In genomic region chr2:236977999-236978398, GRCh38 we compare ENCODE assay signal across 30 cellular contexts.
"Had no signal": no experiment of that assay in that cellular context is flagged by ENCODE, and none has a peak within 500 bp of the region (broad histone marks: within the 10 kb centered on the region; RNA-seq: fewer than 3 reads in every experiment).

No MANE protein-coding gene starts in this region.

- H3K4me1 Mint-ChIP-seq: activated CD4-positive, alpha-beta memory T cell treated with anti-CD3 and anti-CD28 coated beads, Interleukin-2, amount 10 ng/mL, durations not matched to agents 7 days and 5 days; activated CD8-positive, alpha-beta memory T cell treated with anti-CD3 and anti-CD28 coated beads, Interleukin-2, amount 10 ng/mL, durations not matched to agents 7 days and 5 days; activated naive CD8-positive, alpha-beta T cell treated with anti-CD3 and anti-CD28 coated beads for 36 hours; activated T-helper 17 cell treated with anti-CD3 and anti-CD28 coated beads, Interleukin-2, amount 50 U/mL, for 72 hours had no signal

- H3K27ac ChIP-seq: brain microvascular endothelial cell, Peyer's patch, WERI-Rb-1 had no signal

- H3K4me3 ChIP-seq: Peyer's patch had no signal

- ATAC-seq: activated CD8-positive, alpha-beta memory T cell treated with anti-CD3 and anti-CD28 coated beads, Interleukin-2, amount 10 ng/mL, durations not matched to agents 7 days and 5 days; activated T-cell treated with anti-CD3 and anti-CD28 coated beads, Interleukin-2, amount 50 U/mL, for 72 hours; activated T-helper 17 cell treated with anti-CD3 and anti-CD28 coated beads, Interleukin-2, amount 50 U/mL, for 72 hours; PC-3 had no signal

- H3K27me3 Mint-ChIP-seq: activated naive CD8-positive, alpha-beta T cell treated with anti-CD3 and anti-CD28 coated beads for 36 hours had no signal

- H3K9me3 Mint-ChIP-seq: activated CD4-positive, alpha-beta memory T cell treated with anti-CD3 and anti-CD28 coated beads, Interleukin-2, amount 10 ng/mL, durations not matched to agents 7 days and 5 days; activated naive CD8-positive, alpha-beta T cell treated with anti-CD3 and anti-CD28 coated beads for 36 hours had no signal

- H3K27ac Mint-ChIP-seq: activated CD4-positive, alpha-beta memory T cell treated with anti-CD3 and anti-CD28 coated beads, Interleukin-2, amount 10 ng/mL, durations not matched to agents 7 days and 5 days; activated CD8-positive, alpha-beta memory T cell treated with anti-CD3 and anti-CD28 coated beads, Interleukin-2, amount 10 ng/mL, durations not matched to agents 7 days and 5 days; activated naive CD8-positive, alpha-beta T cell treated with anti-CD3 and anti-CD28 coated beads for 36 hours; activated T-cell treated with anti-CD3 and anti-CD28 coated beads, Interleukin-2, amount 50 U/mL, for 72 hours; activated T-helper 17 cell treated with anti-CD3 and anti-CD28 coated beads, Interleukin-2, amount 50 U/mL, for 72 hours had no signal

- H3K9me3 ChIP-seq: Peyer's patch had no signal

- DNase-seq: activated CD4-positive, alpha-beta memory T cell treated with anti-CD3 and anti-CD28 coated beads, Interleukin-2, amount 10 ng/mL, durations not matched to agents 7 days and 5 days; activated CD4-positive, alpha-beta T cell treated with anti-CD3 and anti-CD28 coated beads for 1 hour; activated CD4-positive, alpha-beta T cell treated with anti-CD3 and anti-CD28 coated beads for 48 hours; activated CD4-positive, CD25-positive, alpha-beta regulatory T cell; activated CD8-positive, alpha-beta memory T cell treated with anti-CD3 and anti-CD28 coated beads, Interleukin-2, amount 10 ng/mL, durations not matched to agents 7 days and 5 days; activated effector memory CD4-positive, alpha-beta T cell treated with anti-CD3 and anti-CD28 coated beads, Interleukin-2, amount 50 U/mL, for 16 hours; activated naive CD4-positive, alpha-beta T cell; activated naive CD4-positive, alpha-beta T cell treated with anti-CD3 and anti-CD28 coated beads, Interleukin-2, amount 50 U/mL, for 16 hours; activated naive CD8-positive, alpha-beta T cell treated with anti-CD3 and anti-CD28 coated beads for 36 hours; activated T-cell treated with anti-CD3 and anti-CD28 coated beads, Interleukin-2, amount 50 U/mL, for 1 hour; activated T-cell treated with anti-CD3 and anti-CD28 coated beads, Interleukin-2, amount 50 U/mL, for 72 hours; amniotic stem cell; aorta; brain microvascular endothelial cell; central memory CD4-positive, alpha-beta T cell; Karpas-422; KBM-7; NCI-H1048; NCI-H1436 treated with DMSO at 0.1 percent for 48 hours; NCI-H1694 treated with DMSO at 0.1 percent for 48 hours; NCI-H2029; NCI-H524 treated with DMSO at 0.1 percent for 48 hours; NK-92 treated with Interleukin-12 subunit alpha and Interleukin-12 subunit beta, amount 100 ng/mL, for 24 hours; PC-3; Peyer's patch; RPMI8226; SW 1271; T1000; WERI-Rb-1 had no signal

- H3K36me3 ChIP-seq: brain microvascular endothelial cell, Peyer's patch, WERI-Rb-1 had no signal

- H3K4me3 Mint-ChIP-seq: activated CD4-positive, alpha-beta memory T cell treated with anti-CD3 and anti-CD28 coated beads, Interleukin-2, amount 10 ng/mL, durations not matched to agents 7 days and 5 days; activated CD8-positive, alpha-beta memory T cell treated with anti-CD3 and anti-CD28 coated beads, Interleukin-2, amount 10 ng/mL, durations not matched to agents 7 days and 5 days; activated naive CD8-positive, alpha-beta T cell treated with anti-CD3 and anti-CD28 coated beads for 36 hours; activated T-cell treated with anti-CD3 and anti-CD28 coated beads, Interleukin-2, amount 50 U/mL, for 72 hours; activated T-helper 17 cell treated with anti-CD3 and anti-CD28 coated beads, Interleukin-2, amount 50 U/mL, for 72 hours had no signal

- H3K4me1 ChIP-seq: Peyer's patch had no signal

- H3K27me3 ChIP-seq: brain microvascular endothelial cell, Peyer's patch had no signal

- H3K36me3 Mint-ChIP-seq: activated CD8-positive, alpha-beta memory T cell treated with anti-CD3 and anti-CD28 coated beads, Interleukin-2, amount 10 ng/mL, durations not matched to agents 7 days and 5 days; activated naive CD8-positive, alpha-beta T cell treated with anti-CD3 and anti-CD28 coated beads for 36 hours had no signal
